13 cellular contexts compared by ENCODE assay signal in genomic region chr15:65008989-65009388, GRCh38. TPM values are rescaled to one million over a fixed set of nuclear protein-coding genes. Genes with fewer than 3 reads are reported as not detected.
DNase-seq lines count a peak whose midpoint lies in the region; ATAC-seq, FAIRE-seq and TF ChIP-seq lines count a peak whose summit lies in the region.
"Had no signal": no experiment of that assay in that cellular context is flagged by ENCODE, and none has a peak within 500 bp of the region (broad histone marks: within the 10 kb centered on the region; RNA-seq: fewer than 3 reads in every experiment).

No MANE protein-coding gene starts in this region.

- TF ChIP-seq RAD21 in H1 (IDR thresholded peaks at IDR 0.05 in 1 of 2, conservative IDR thresholded peaks at IDR 0.05 in 1 of 2; ENCODE audit: low read depth in 2 of 2, low read length in 2 of 2): peak; percentile 41 to 55

- no peak overlapping the region for H3K23ac ChIP-seq in H1 (ENCODE audit: insufficient read length)

- H3K56ac ChIP-seq in H1 (replicated peaks; ENCODE audit: insufficient read length, low read depth, low read length): no peak overlapping the region

- H3K4me3 ChIP-seq in mammary epithelial cell (replicated peaks in 1 of 3; ENCODE audit: insufficient read depth in 1 of 3, low read depth in 2 of 3, low read length in 3 of 3) (no peak overlapping the region), H1 (ENCODE audit: extremely low read depth in 1 of 4, insufficient read depth in 2 of 4, low read depth in 3 of 4, low read length in 4 of 4) (no peak overlapping the region)
- H3K4me3 ChIP-seq: ovary, thoracic aorta had no signal

- H2BK15ac ChIP-seq in H1 (ENCODE audit: low read length): no peak overlapping the region

- BruUV-seq in mammary epithelial cell (replicated peaks; lab: Mats Ljungman, UMichigan) (no TSS peak), MCF 10A (replicated peaks; lab: Mats Ljungman, UMichigan) (no TSS peak)

- no peaks in the 10 kb centered on the region for H3K4me1 Mint-ChIP-seq in MCF 10A (ENCODE audit: insufficient read depth, unreplicated experiment)

- H3K4me3 Mint-ChIP-seq in MCF 10A (ENCODE audit: unreplicated experiment): no peak overlapping the region

- H3K36me3 Mint-ChIP-seq in MCF 10A (ENCODE audit: insufficient read depth, unreplicated experiment): peaks cover 64% of the 10 kb centered on the region

- dilution Hi-C loops in mammary epithelial cell (cut with HindIII; ENCODE audit: low sequenced_read_pairs): no loop called here

- H3K36me3 ChIP-seq in mammary epithelial cell (ENCODE audit: insufficient read depth, low read length) (peaks cover 30% of the 10 kb centered on the region), H1 (ENCODE audit: control insufficient read depth in 2 of 4, insufficient read depth in 4 of 4, low read length in 3 of 4) (peaks cover 2 to 13% (median 10%) of the 10 kb centered on the region in 4 experiments; a peak in 7 of 8 replicates)
- H3K36me3 ChIP-seq: ovary had no signal

- H4K20me1 ChIP-seq in mammary epithelial cell (ENCODE audit: insufficient read depth, low read length) (no peaks in the 10 kb centered on the region), H1 (replicated peaks in 1 of 2; ENCODE audit: control insufficient read depth in 1 of 2, insufficient read depth in 2 of 2, low read length in 2 of 2) (no peaks in the 10 kb centered on the region)

- H4K5ac ChIP-seq in H1 (ENCODE audit: insufficient read length, low read depth, low read length): no peak overlapping the region

- H3K27me3 ChIP-seq in mammary epithelial cell (ENCODE audit: insufficient read depth, low read length) (no peaks in the 10 kb centered on the region), H1 (replicated peaks in 1 of 4; ENCODE audit: control insufficient read depth in 3 of 4, extremely low read depth in 1 of 4, insufficient read depth in 3 of 4, low read length in 3 of 4) (no peaks in the 10 kb centered on the region)
- H3K27me3 ChIP-seq: ovary had no signal

- POLR2A ChIA-PET in MCF 10A (lab: Yijun Ruan, JAX) (interaction anchor here (0.6 to 0.9 kb wide), 2 partner anchors 9 to 315 kb away, joined by 3 read pairs; no protein-coding TSS in a partner anchor), H1 (lab: Charles Lee; ENCODE audit: partially characterized antibody) (interaction anchor here (0.6 to 2.4 kb wide), 6 partner anchors 8 to 621 kb away, joined by 3 to 7 read pairs (median 3); no protein-coding TSS in a partner anchor)

- H3K9me3 ChIP-seq in mammary epithelial cell (replicated peaks; ENCODE audit: insufficient read depth, low read length) (peaks cover 6% of the 10 kb centered on the region), H1 (ENCODE audit: insufficient read depth in 2 of 2, low read depth in 1 of 2, low read length in 1 of 2) (no peaks in the 10 kb centered on the region)
- H3K9me3 ChIP-seq: thoracic aorta had no signal

- H3K27ac ChIP-seq in mammary epithelial cell (ENCODE audit: insufficient read depth, low read depth, low read length) (no peak overlapping the region), H1 (ENCODE audit: low read depth, low read length) (no peak overlapping the region)
- H3K27ac ChIP-seq: epithelial cell of prostate, ovary, thoracic aorta had no signal

- no peak overlapping the region for H4K91ac ChIP-seq in H1 (replicated peaks; ENCODE audit: insufficient read length, low read length)

- H3K9me3 Mint-ChIP-seq in MCF 10A (ENCODE audit: unreplicated experiment): peaks cover 8% of the 10 kb centered on the region

- H3K79me2 ChIP-seq in mammary epithelial cell (ENCODE audit: insufficient read depth, low read length) (no peaks in the 10 kb centered on the region), H1 (ENCODE audit: control insufficient read depth in 1 of 2, insufficient read depth in 2 of 2, low read length in 2 of 2) (no peaks in the 10 kb centered on the region)

- H3K79me1 ChIP-seq in H1 (ENCODE audit: low read depth, low read length): no peaks in the 10 kb centered on the region

- H3K4ac ChIP-seq in H1 (replicated peaks; ENCODE audit: insufficient read length, low read depth, low read length): no peak overlapping the region

- no peak overlapping the region for H4K8ac ChIP-seq in H1 (ENCODE audit: extremely low read depth, insufficient read depth, low read length)

- H2AK5ac ChIP-seq in H1 (ENCODE audit: low read depth, low read length): no peak overlapping the region

- no peak overlapping the region for H2BK120ac ChIP-seq in H1 (replicated peaks; ENCODE audit: low read depth, low read length)

- H3K27ac Mint-ChIP-seq in MCF 10A (ENCODE audit: low read depth, unreplicated experiment): no peak overlapping the region

- no peak overlapping the region for H2BK20ac ChIP-seq in H1 (ENCODE audit: low read length)

- peaks cover 8% of the 10 kb centered on the region for H3K4me1 ChIP-seq in mammary epithelial cell (ENCODE audit: insufficient read depth, low read length)
- 0 out of 7 replicates have a peak, but pooled peaks cover 0 to 3% (median 0%) of the 10 kb centered on the region in 4 experiments for H3K4me1 ChIP-seq in H1 (replicated peaks in 1 of 4; ENCODE audit: control insufficient read depth in 3 of 4, insufficient read depth in 4 of 4, low read length in 3 of 4)

- in situ Hi-C loops in mammary epithelial cell (cut with MboI; ENCODE audit: low sequenced_read_pairs in 2 of 2): no loop called here

- no peak overlapping the region for H3K18ac ChIP-seq in H1 (ENCODE audit: extremely low read depth, low read length)

- H2AFZ ChIP-seq in mammary epithelial cell (ENCODE audit: low read depth, low read length): no peak overlapping the region
- no peak overlapping the region for H2AFZ ChIP-seq in H1 (ENCODE audit: low read length)

- no peak overlapping the region for H2BK5ac ChIP-seq in H1 (ENCODE audit: low read depth, low read length)

- TF ChIP-seq POLR2A in H1 (IDR thresholded peaks at IDR 0.05; ENCODE audit: control extremely low read depth in 1 of 2, low read depth in 2 of 2, low read length in 2 of 2): no peak

- DNase-seq in mammary epithelial cell (peak; percentile 21), MCF 10A (ENCODE audit: unreplicated experiment) (no peak), NOMO-1 treated with dmso at 0.1 percent for 144 hours (lab: John Stamatoyannopoulos, UW; ENCODE audit: unreplicated experiment) (peak; percentile 71), H1 (ENCODE audit: low read depth in 1 of 2, low spot score in 2 of 2) (no peak), NCI-H2171 treated with DMSO at 0.1 percent for 48 hours (lab: John Stamatoyannopoulos, UW) (no peak), NCI-H1092 treated with DMSO at 0.1 percent for 48 hours (lab: John Stamatoyannopoulos, UW) (no peak)
- DNase-seq in stimulated activated naive CD4-positive, alpha-beta T cell treated with Interleukin-2 at 50 U/mL for 16 hours (lab: John Stamatoyannopoulos, UW): no peak
- DNase-seq: ovary had no signal

- intact Hi-C loops in mammary epithelial cell (cut with micrococcal nuclease): loop anchor here (1.0 kb wide), 1 partner anchor 278 kb away; no protein-coding TSS in a partner anchor
- intact Hi-C loops in MCF 10A (cut with micrococcal nuclease): no loop called here

- CTCF ChIA-PET in mammary epithelial cell (lab: Charles Lee; ENCODE audit: low non-redundant PET): interaction anchor here (0.6 kb wide), 1 partner anchor 176 kb away, joined by 5 read pairs; the partner anchor contains the start of gene CLPX
- CTCF ChIA-PET in MCF 10A (lab: Yijun Ruan, JAX): interaction anchor here (0.6 kb wide), 1 partner anchor 93 kb away, joined by 3 read pairs; no protein-coding TSS in a partner anchor
- CTCF ChIA-PET in H1 (lab: Charles Lee; ENCODE audit: partially characterized antibody): interaction anchor here (0.6 to 1.8 kb wide), 21 partner anchors 9 to 792 kb away, joined by 3 to 15 read pairs (median 4); partner anchors contain the start of gene SPG21

- TF ChIP-seq CTCF in mammary epithelial cell (conservative IDR thresholded peaks at IDR 0.05 in 1 of 2, IDR thresholded peaks at IDR 0.05 in 1 of 2; ENCODE audit: extremely low read depth in 1 of 2, insufficient read depth in 1 of 2, low read depth in 1 of 2, low read length in 2 of 2) (no peak), MCF 10A (IDR thresholded peaks at IDR 0.05; ENCODE audit: unreplicated experiment) (no peak), H1 (IDR thresholded peaks at IDR 0.05; ENCODE audit: control extremely low read depth in 1 of 3, insufficient read depth in 1 of 3, low read depth in 1 of 3, low read length in 3 of 3) (peak in 2 of 3 experiments; percentile 29 to 39; a peak in 2 of 4 replicates)

- WGBS in mammary epithelial cell (ENCODE audit: low coverage, missing lambda C conversion rate): 95% methylated on average over 2 of the region's 2 CpGs
- 75% methylated on average over 2 of the region's 2 CpGs; no CpG with 5 or more reads in 1 of the 2 experiments for WGBS in H1 (ENCODE audit: extremely low coverage in 1 of 2, insufficient coverage in 1 of 2, insufficient read length in 1 of 2, insufficient replicate concordance in 2 of 2, low coverage in 1 of 2, low lambda C conversion rate in 2 of 2, missing lambda C conversion rate in 1 of 2), 2 experiments

- H3K4me2 ChIP-seq in mammary epithelial cell (ENCODE audit: insufficient read depth, low read depth, low read length): no peak overlapping the region
- H3K4me2 ChIP-seq in H1 (ENCODE audit: insufficient read depth in 1 of 2, low read depth in 2 of 2, low read length in 2 of 2): no peak overlapping the region

- H3K27me3 Mint-ChIP-seq in MCF 10A (ENCODE audit: insufficient read depth, unreplicated experiment): no peaks in the 10 kb centered on the region

- no peak for ATAC-seq in GM21619 (IDR thresholded peaks at IDR 0.05; ENCODE audit: unreplicated experiment)

- H3K14ac ChIP-seq in H1 (ENCODE audit: insufficient read length): no peak overlapping the region

- peak; percentile 76 for FAIRE-seq in H1 (lab: Jason Lieb, UNC)
- FAIRE-seq: islet of Langerhans had no signal

- H2BK12ac ChIP-seq in H1 (ENCODE audit: low read depth, low read length): no peak overlapping the region

- TF ChIP-seq EP300 in H1 (IDR thresholded peaks at IDR 0.05; ENCODE audit: borderline replicate concordance in 1 of 2, low read depth in 2 of 2, low read length in 2 of 2): no peak

- H3K23me2 ChIP-seq in H1 (ENCODE audit: low read depth, low read length): no peaks in the 10 kb centered on the region

- H3K9ac ChIP-seq in mammary epithelial cell (ENCODE audit: insufficient read depth, low read length) (no peak overlapping the region), H1 (replicated peaks in 1 of 4; ENCODE audit: extremely low read depth in 1 of 4, low read depth in 3 of 4, low read length in 3 of 4) (no peak overlapping the region)

RNA-seq across cellular contexts. Expression of gene SPG21, which starts 19.3 kb away (rescaled TPM):
- 10 to 100 TPM; 59.1 to 71.7 TPM for total RNA-seq in mammary epithelial cell
- polyA plus RNA-seq in mammary epithelial cell: 54.1 TPM
- 40.2 TPM for polyA minus RNA-seq in mammary epithelial cell
- 63.1 and 70.4 TPM in 2 replicates for total RNA-seq in MCF 10A (2022)
- total RNA-seq in H1 (2021; fragmentation: NEBNext Ultra II Directional; extraction: Animal tissue kit (Norgen Biotek cat#: 25700)): 68.6 and 72.7 TPM in 2 replicates
- polyA plus RNA-seq in H1 (2011; rRNA removed): 51.4 and 67.3 TPM in 2 replicates
- polyA plus RNA-seq in H1 (2011; cell fraction: cytosol; rRNA removed): 56.8 TPM
- polyA plus RNA-seq in H1 (2011; cell fraction: nucleus; rRNA removed): 28.8 TPM
- 53.5 to 64.2 TPM (median 54.9 TPM) in 4 replicates for polyA plus RNA-seq in H1 (2012, experiment 1 of 2)
- 72.6 TPM for polyA plus RNA-seq in H1 (2012, experiment 2 of 2)
- polyA plus RNA-seq in H1 (2013, experiment 1 of 2): 48.9 TPM
- polyA plus RNA-seq in H1 (2013, experiment 2 of 2): 51.3 TPM
- polyA minus RNA-seq in H1 (2011; rRNA and poly(A)+ RNA removed): 37.4 and 44.6 TPM in 2 replicates
- polyA minus RNA-seq in H1 (2011; cell fraction: cytosol; rRNA and poly(A)+ RNA removed): 28.3 TPM
- 31.6 TPM for polyA minus RNA-seq in H1 (2011; cell fraction: nucleus; rRNA and poly(A)+ RNA removed)

RNA-seq across cellular contexts. Expression of gene MTFMT, which starts 20.4 kb away (rescaled TPM):
- total RNA-seq in mammary epithelial cell: 10 to 100 TPM; 22.5 to 27.2 TPM
- 14.9 TPM for polyA plus RNA-seq in mammary epithelial cell
- 14.0 TPM for polyA minus RNA-seq in mammary epithelial cell
- 14.9 and 15.9 TPM in 2 replicates for total RNA-seq in MCF 10A (2022)
- total RNA-seq in H1 (2021; fragmentation: NEBNext Ultra II Directional; extraction: Animal tissue kit (Norgen Biotek cat#: 25700)): 16.5 and 20.8 TPM in 2 replicates
- polyA plus RNA-seq in H1 (2011; rRNA removed): 6.8 and 7.7 TPM in 2 replicates
- 10.5 TPM for polyA plus RNA-seq in H1 (2011; cell fraction: cytosol; rRNA removed)
- polyA plus RNA-seq in H1 (2011; cell fraction: nucleus; rRNA removed): 4.2 TPM
- 9.7 to 15.8 TPM (median 10.5 TPM) in 4 replicates for polyA plus RNA-seq in H1 (2012, experiment 1 of 2)
- polyA plus RNA-seq in H1 (2012, experiment 2 of 2): 9.9 TPM
- polyA plus RNA-seq in H1 (2013, experiment 1 of 2): 14.6 TPM
- polyA plus RNA-seq in H1 (2013, experiment 2 of 2): 14.9 TPM
- polyA minus RNA-seq in H1 (2011; rRNA and poly(A)+ RNA removed): 7.6 and 7.7 TPM in 2 replicates
- polyA minus RNA-seq in H1 (2011; cell fraction: cytosol; rRNA and poly(A)+ RNA removed): 8.3 TPM
- 10.2 TPM for polyA minus RNA-seq in H1 (2011; cell fraction: nucleus; rRNA and poly(A)+ RNA removed)

RNA-seq across cellular contexts. Expression of gene SLC51B, which starts 36.2 kb away (rescaled TPM):
- total RNA-seq in mammary epithelial cell (not detected), MCF 10A (2022) (not detected in 2 replicates)
- polyA plus RNA-seq in mammary epithelial cell (not detected), H1 (2011; rRNA removed) (not detected in 2 replicates)
- not detected for polyA minus RNA-seq in mammary epithelial cell
- not detected in 2 replicates for total RNA-seq in H1 (2021; fragmentation: NEBNext Ultra II Directional; extraction: Animal tissue kit (Norgen Biotek cat#: 25700))
- not detected for polyA plus RNA-seq in H1 (2011; cell fraction: cytosol; rRNA removed)
- polyA plus RNA-seq in H1 (2011; cell fraction: nucleus; rRNA removed): not detected
- polyA plus RNA-seq in H1 (2012, experiment 1 of 2): not detected in 4 replicates
- polyA plus RNA-seq in H1 (2012, experiment 2 of 2): not detected
- polyA plus RNA-seq in H1 (2013, experiment 1 of 2): not detected
- polyA plus RNA-seq in H1 (2013, experiment 2 of 2): not detected
- polyA minus RNA-seq in H1 (2011; rRNA and poly(A)+ RNA removed): not detected in 2 replicates
- polyA minus RNA-seq in H1 (2011; cell fraction: cytosol; rRNA and poly(A)+ RNA removed): not detected
- not detected for polyA minus RNA-seq in H1 (2011; cell fraction: nucleus; rRNA and poly(A)+ RNA removed)
- total RNA-seq: T-helper 1 cell treated with Interleukin-12 subunit alpha and Interleukin-12 subunit beta and Interleukin-4 antibody, amounts not matched to agents 30 ng/mL and 1 ng/mL, for 36 hours; thoracic aorta had no signal

RNA-seq across cellular contexts. Expression of gene RASL12, which starts 58.8 kb away (rescaled TPM):
- total RNA-seq in mammary epithelial cell (not detected), MCF 10A (2022) (not detected in 2 replicates)
- polyA plus RNA-seq in mammary epithelial cell (0.09 TPM), H1 (2011; rRNA removed) (9.5 and 16.7 TPM in 2 replicates)
- polyA minus RNA-seq in mammary epithelial cell: not detected
- 9.3 and 10.3 TPM in 2 replicates for total RNA-seq in H1 (2021; fragmentation: NEBNext Ultra II Directional; extraction: Animal tissue kit (Norgen Biotek cat#: 25700))
- polyA plus RNA-seq in H1 (2011; cell fraction: cytosol; rRNA removed): 16.0 TPM
- polyA plus RNA-seq in H1 (2011; cell fraction: nucleus; rRNA removed): 11.4 TPM
- polyA plus RNA-seq in H1 (2012, experiment 1 of 2): 6.7 to 8.6 TPM (median 8.0 TPM) in 4 replicates
- 10.5 TPM for polyA plus RNA-seq in H1 (2012, experiment 2 of 2)
- polyA plus RNA-seq in H1 (2013, experiment 1 of 2): 6.6 TPM
- polyA plus RNA-seq in H1 (2013, experiment 2 of 2): 7.7 TPM
- 12.2 and 14.8 TPM in 2 replicates for polyA minus RNA-seq in H1 (2011; rRNA and poly(A)+ RNA removed)
- 9.6 TPM for polyA minus RNA-seq in H1 (2011; cell fraction: cytosol; rRNA and poly(A)+ RNA removed)
- polyA minus RNA-seq in H1 (2011; cell fraction: nucleus; rRNA and poly(A)+ RNA removed): 9.0 TPM
- total RNA-seq: T-helper 1 cell treated with Interleukin-12 subunit alpha and Interleukin-12 subunit beta and Interleukin-4 antibody, amounts not matched to agents 30 ng/mL and 1 ng/mL, for 36 hours had no signal

Comparison
In these comparisons a context has a peak if more than half of its experiments do, and no peak if none do; other contexts are left out.
1. DNase-seq: peak in mammary epithelial cell (single experiment) and NOMO-1 treated with dmso at 0.1 percent for 144 hours (single experiment); none in MCF 10A (single experiment), H1 (0 of 2), NCI-H2171 treated with DMSO at 0.1 percent for 48 hours (single experiment), stimulated activated naive CD4-positive, alpha-beta T cell treated with Interleukin-2 at 50 U/mL for 16 hours (single experiment) and NCI-H1092 treated with DMSO at 0.1 percent for 48 hours (single experiment).
2. CTCF ChIP-seq: peak in H1 (2 of 3); none in mammary epithelial cell (0 of 2) and MCF 10A (single experiment).